Comparison of ENCODE assay signal across 12 cellular contexts in genomic region chr22:19289475-19290161, GRCh38. TPM values are rescaled to one million over a fixed set of nuclear protein-coding genes. Genes with fewer than 3 reads are reported as not detected.
DNase-seq lines count a peak whose midpoint lies in the region; ATAC-seq and TF ChIP-seq lines count a peak whose summit lies in the region.
"Had no signal": no experiment of that assay in that cellular context is flagged by ENCODE, and none has a peak within 500 bp of the region (broad histone marks: within the 10 kb centered on the region; RNA-seq: fewer than 3 reads in every experiment).

No MANE protein-coding gene starts in this region.

- no peak for TF ChIP-seq CTCF in fibroblast of pulmonary artery (IDR thresholded peaks at IDR 0.05; ENCODE audit: low read length, missing control alignments)

- ATAC-seq in activated T-cell treated with anti-CD3 and anti-CD28 coated beads, Interleukin-2, amount 50 U/mL, for 72 hours (replicated peaks in 1 of 2), result no peak
- no peak for ATAC-seq in activated T-cell treated with anti-CD3 and anti-CD28 coated beads, Interleukin-2, amount 50 U/mL, for 4 hours
- ATAC-seq in HG02759 (IDR thresholded peaks at IDR 0.05; ENCODE audit: unreplicated experiment) (no peak), GM18520 (IDR thresholded peaks at IDR 0.05; ENCODE audit: unreplicated experiment) (no peak)
- no peak for ATAC-seq in stimulated activated memory B cell treated with anti-CD40 and anti-IgM and Interleukin-4, amounts not matched to agents 10 μg/mL and 1 μg/mL and 100 μg/mL, for 72 hours

- DNase-seq in activated T-cell treated with anti-CD3 and anti-CD28 coated beads, Interleukin-2, amount 50 U/mL, for 72 hours, result peak; percentile 17 to 19
- no peak for DNase-seq in activated T-cell treated with anti-CD3 and anti-CD28 coated beads, Interleukin-2, amount 50 U/mL, for 4 hours
- DNase-seq in SJCRH30 (peak; percentile 51 to 52), fibroblast of pulmonary artery (ENCODE audit: low read depth) (peak; percentile 57)
- DNase-seq in stimulated activated CD8-positive, alpha-beta memory T cell treated with anti-CD3 and anti-CD28 coated beads, Interleukin-4, amount 100 ng/mL, for 48 hours, result peak; percentile 44
- DNase-seq: stimulated activated CD4-positive, alpha-beta T cell treated with anti-CD3 and anti-CD28 coated beads, Interleukin-4, amount 100 ng/mL, for 24 hours had no signal

- no peaks in the 10 kb centered on the region for H3K36me3 ChIP-seq in SJCRH30
- H3K36me3 ChIP-seq: vagina had no signal

- no peaks in the 10 kb centered on the region for H3K27me3 ChIP-seq in SJCRH30
- H3K27me3 ChIP-seq: vagina had no signal

- peaks cover 18% of the 10 kb centered on the region for H3K4me1 Mint-ChIP-seq in activated T-cell treated with anti-CD3 and anti-CD28 coated beads, Interleukin-2, amount 50 U/mL, for 72 hours (ENCODE audit: low read depth)
- H3K4me1 Mint-ChIP-seq in activated T-cell treated with anti-CD3 and anti-CD28 coated beads, Interleukin-2, amount 50 U/mL, for 4 hours (ENCODE audit: low read depth), result peaks cover 16% of the 10 kb centered on the region
- peaks cover 14% of the 10 kb centered on the region for H3K4me1 Mint-ChIP-seq in stimulated activated memory B cell treated with anti-CD40 and anti-IgM and Interleukin-4, amounts not matched to agents 10 μg/mL and 1 μg/mL and 100 μg/mL, for 72 hours

- no peaks in the 10 kb centered on the region for H3K9me3 Mint-ChIP-seq in activated T-cell treated with anti-CD3 and anti-CD28 coated beads, Interleukin-2, amount 50 U/mL, for 72 hours
- no peaks in the 10 kb centered on the region for H3K9me3 Mint-ChIP-seq in activated T-cell treated with anti-CD3 and anti-CD28 coated beads, Interleukin-2, amount 50 U/mL, for 4 hours
- H3K9me3 Mint-ChIP-seq in stimulated activated memory B cell treated with anti-CD40 and anti-IgM and Interleukin-4, amounts not matched to agents 10 μg/mL and 1 μg/mL and 100 μg/mL, for 72 hours, result no peaks in the 10 kb centered on the region

- H3K27ac Mint-ChIP-seq in activated T-cell treated with anti-CD3 and anti-CD28 coated beads, Interleukin-2, amount 50 U/mL, for 72 hours, result no peak overlapping the region
- no peak overlapping the region for H3K27ac Mint-ChIP-seq in stimulated activated memory B cell treated with anti-CD40 and anti-IgM and Interleukin-4, amounts not matched to agents 10 μg/mL and 1 μg/mL and 100 μg/mL, for 72 hours
- H3K27ac Mint-ChIP-seq: CD14-positive monocyte had no signal

- H3K27ac ChIP-seq in SJCRH30, result 0 out of 2 replicates have a peak overlapping the region, but pooled peaks have one; percentile 11
- H3K27ac ChIP-seq: vagina had no signal

- H3K4me1 ChIP-seq in SJCRH30, result peaks cover 51% of the 10 kb centered on the region

- H3K4me3 ChIP-seq in SJCRH30 (no peak overlapping the region; the same call in 1 of the 2 replicates), fibroblast of pulmonary artery (replicated peaks; ENCODE audit: low read depth, low read length) (no peak overlapping the region)
- H3K4me3 ChIP-seq: lung had no signal

- H3K9me3 ChIP-seq in SJCRH30 (replicated peaks), result no peaks in the 10 kb centered on the region
- H3K9me3 ChIP-seq: vagina had no signal

- peaks cover 41% of the 10 kb centered on the region for H3K27me3 Mint-ChIP-seq in activated T-cell treated with anti-CD3 and anti-CD28 coated beads, Interleukin-2, amount 50 U/mL, for 72 hours (ENCODE audit: low read depth)
- H3K27me3 Mint-ChIP-seq in activated T-cell treated with anti-CD3 and anti-CD28 coated beads, Interleukin-2, amount 50 U/mL, for 4 hours (ENCODE audit: low read depth), result peaks cover 30% of the 10 kb centered on the region
- H3K27me3 Mint-ChIP-seq in stimulated activated memory B cell treated with anti-CD40 and anti-IgM and Interleukin-4, amounts not matched to agents 10 μg/mL and 1 μg/mL and 100 μg/mL, for 72 hours, result peaks cover 26% of the 10 kb centered on the region

- peak overlapping the region in 1 of 2 donors; percentile 15 for H3K4me3 Mint-ChIP-seq in activated T-cell treated with anti-CD3 and anti-CD28 coated beads, Interleukin-2, amount 50 U/mL, for 72 hours
- no peak overlapping the region for H3K4me3 Mint-ChIP-seq in activated T-cell treated with anti-CD3 and anti-CD28 coated beads, Interleukin-2, amount 50 U/mL, for 4 hours
- H3K4me3 Mint-ChIP-seq in stimulated activated memory B cell treated with anti-CD40 and anti-IgM and Interleukin-4, amounts not matched to agents 10 μg/mL and 1 μg/mL and 100 μg/mL, for 72 hours, result no peak overlapping the region

- no peaks in the 10 kb centered on the region for H3K36me3 Mint-ChIP-seq in activated T-cell treated with anti-CD3 and anti-CD28 coated beads, Interleukin-2, amount 50 U/mL, for 72 hours (ENCODE audit: insufficient read depth in 2 of 2)
- no peaks in the 10 kb centered on the region for H3K36me3 Mint-ChIP-seq in activated T-cell treated with anti-CD3 and anti-CD28 coated beads, Interleukin-2, amount 50 U/mL, for 4 hours (ENCODE audit: insufficient read depth)
- no peaks in the 10 kb centered on the region for H3K36me3 Mint-ChIP-seq in stimulated activated memory B cell treated with anti-CD40 and anti-IgM and Interleukin-4, amounts not matched to agents 10 μg/mL and 1 μg/mL and 100 μg/mL, for 72 hours

RNA-seq across cellular contexts. Expression of gene CLTCL1, which starts 1.9 kb away (rescaled TPM):
- 1 to 10 TPM in 1 of 2 donors, under 1 TPM in 1; 0.99 to 2.1 TPM for total RNA-seq in activated T-cell treated with anti-CD3 and anti-CD28 coated beads, Interleukin-2, amount 50 U/mL, for 72 hours
- under 1 TPM; 0.16 to 0.33 (median 0.18) TPM for total RNA-seq in activated T-cell treated with anti-CD3 and anti-CD28 coated beads, Interleukin-2, amount 50 U/mL, for 4 hours
- total RNA-seq in SJCRH30 (2014; rRNA removed; shearing (Covaris generic)), result 7.1 and 7.5 TPM in 2 replicates
